8 cellular contexts compared by ENCODE assay signal in genomic region chr11:122717264-122717867, GRCh38.
DNase-seq lines count a peak whose midpoint lies in the region; ATAC-seq and TF ChIP-seq lines count a peak whose summit lies in the region.

No MANE protein-coding gene starts in this region.

- ATAC-seq in GM19397 (IDR thresholded peaks at IDR 0.05; ENCODE audit: unreplicated experiment) (peak; percentile 70), HG03378 (IDR thresholded peaks at IDR 0.05; ENCODE audit: unreplicated experiment) (peak; percentile 85)
- peak; percentile 77 to 83 for ATAC-seq in activated T-cell treated with anti-CD3 and anti-CD28 coated beads, Interleukin-2, amount 50 U/mL, for 72 hours (replicated peaks in 1 of 2)
- peak; percentile 88 for ATAC-seq in stimulated activated naive B cell treated with anti-CD40 and anti-IgM and Interleukin-4, amounts not matched to agents 10 μg/mL and 1 μg/mL and 100 μg/mL, for 72 hours (replicated peaks)

- peak in 3 of 5 donors; percentile 6 to 57 (median 55) for DNase-seq in CD8-positive, alpha-beta memory T cell
- DNase-seq in activated T-cell treated with anti-CD3 and anti-CD28 coated beads, Interleukin-2, amount 50 U/mL, for 72 hours: peak; percentile 33 to 61
- peak; percentile 87 for DNase-seq in stimulated activated naive B cell treated with anti-CD40 and anti-IgM and Interleukin-4, amounts not matched to agents 10 μg/mL and 1 μg/mL and 100 μg/mL, for 72 hours
- no peak for DNase-seq in OCI-M1 (lab: John Stamatoyannopoulos, UW)
- DNase-seq in A673 (ENCODE audit: low spot score): no peak
- DNase-seq in NCI-H146 treated with DMSO at 0.1 percent for 48 hours (lab: John Stamatoyannopoulos, UW; ENCODE audit: unreplicated experiment): no peak

- no peak for TF ChIP-seq CTCF in A673 (conservative IDR thresholded peaks at IDR 0.05; ENCODE audit: low read depth, low read length)

- no peaks in the 10 kb centered on the region for H3K9me3 Mint-ChIP-seq in CD8-positive, alpha-beta memory T cell
- H3K9me3 Mint-ChIP-seq in activated T-cell treated with anti-CD3 and anti-CD28 coated beads, Interleukin-2, amount 50 U/mL, for 72 hours: no peaks in the 10 kb centered on the region
- no peaks in the 10 kb centered on the region for H3K9me3 Mint-ChIP-seq in stimulated activated naive B cell treated with anti-CD40 and anti-IgM and Interleukin-4, amounts not matched to agents 10 μg/mL and 1 μg/mL and 100 μg/mL, for 72 hours

- H3K27me3 ChIP-seq in CD8-positive, alpha-beta memory T cell (ENCODE audit: insufficient read depth, low read length, poor library complexity, severe bottlenecking): no peaks in the 10 kb centered on the region
- no peaks in the 10 kb centered on the region for H3K27me3 ChIP-seq in A673 (replicated peaks; ENCODE audit: insufficient read depth, low read depth, low read length, poor library complexity)

- H3K9me3 ChIP-seq in CD8-positive, alpha-beta memory T cell (ENCODE audit: low read length): no peaks in the 10 kb centered on the region
- no peaks in the 10 kb centered on the region for H3K9me3 ChIP-seq in A673 (ENCODE audit: low read depth, low read length, poor library complexity, severe bottlenecking)

- H3K4me1 ChIP-seq in CD8-positive, alpha-beta memory T cell (ENCODE audit: insufficient read depth, low read length): peaks cover 50% of the 10 kb centered on the region
- H3K4me1 ChIP-seq in A673 (ENCODE audit: insufficient read depth, low read length, poor library complexity, severe bottlenecking): peaks cover 21% of the 10 kb centered on the region

- H3K36me3 ChIP-seq in CD8-positive, alpha-beta memory T cell (ENCODE audit: insufficient read depth, low read length): no peaks in the 10 kb centered on the region
- no peaks in the 10 kb centered on the region for H3K36me3 ChIP-seq in A673 (ENCODE audit: insufficient read depth, low read length, poor library complexity, severe bottlenecking)

- H3K36me3 Mint-ChIP-seq in CD8-positive, alpha-beta memory T cell: peaks cover 0 to 5% (median 2%) of the 10 kb centered on the region in 3 donors
- H3K36me3 Mint-ChIP-seq in activated T-cell treated with anti-CD3 and anti-CD28 coated beads, Interleukin-2, amount 50 U/mL, for 72 hours (ENCODE audit: insufficient read depth in 2 of 2): no peaks in the 10 kb centered on the region
- peaks cover 6 to 16% of the 10 kb centered on the region in 2 donors for H3K36me3 Mint-ChIP-seq in stimulated activated naive B cell treated with anti-CD40 and anti-IgM and Interleukin-4, amounts not matched to agents 10 μg/mL and 1 μg/mL and 100 μg/mL, for 72 hours

- POLR2A ChIA-PET in CD8-positive, alpha-beta memory T cell (lab: Charles Lee): no interaction called here
- POLR2A ChIA-PET in A673 (lab: Charles Lee; ENCODE audit: low non-redundant PET): no interaction called here

- no TSS peak for BruUV-seq in A673 (replicated peaks; lab: Mats Ljungman, UMichigan)

- H3K4me3 ChIP-seq in CD8-positive, alpha-beta memory T cell (ENCODE audit: low read length): no peak overlapping the region
- no peak overlapping the region for H3K4me3 ChIP-seq in A673 (ENCODE audit: low read depth, low read length, poor library complexity, severe bottlenecking)

- peak overlapping the region in 6 of 7 donors; percentile 40 to 78 (median 68) for H3K4me3 Mint-ChIP-seq in CD8-positive, alpha-beta memory T cell
- peak overlapping the region in 1 of 2 donors; percentile 43 for H3K4me3 Mint-ChIP-seq in activated T-cell treated with anti-CD3 and anti-CD28 coated beads, Interleukin-2, amount 50 U/mL, for 72 hours
- peak overlapping the region; percentile 53 to 67 for H3K4me3 Mint-ChIP-seq in stimulated activated naive B cell treated with anti-CD40 and anti-IgM and Interleukin-4, amounts not matched to agents 10 μg/mL and 1 μg/mL and 100 μg/mL, for 72 hours

- H3K27ac Mint-ChIP-seq in CD8-positive, alpha-beta memory T cell: peak overlapping the region; percentile 76 to 97 (median 91)
- H3K27ac Mint-ChIP-seq in activated T-cell treated with anti-CD3 and anti-CD28 coated beads, Interleukin-2, amount 50 U/mL, for 72 hours: peak overlapping the region; percentile 32
- peak overlapping the region; percentile 92 for H3K27ac Mint-ChIP-seq in stimulated activated naive B cell treated with anti-CD40 and anti-IgM and Interleukin-4, amounts not matched to agents 10 μg/mL and 1 μg/mL and 100 μg/mL, for 72 hours

- H3K27ac ChIP-seq in CD8-positive, alpha-beta memory T cell (ENCODE audit: low read depth, low read length): no peak overlapping the region
- H3K27ac ChIP-seq in A673 (ENCODE audit: low read depth, low read length, poor library complexity, severe bottlenecking): no peak overlapping the region

- H3K27me3 Mint-ChIP-seq in CD8-positive, alpha-beta memory T cell: no peaks in the 10 kb centered on the region
- peaks cover 11% of the 10 kb centered on the region for H3K27me3 Mint-ChIP-seq in activated T-cell treated with anti-CD3 and anti-CD28 coated beads, Interleukin-2, amount 50 U/mL, for 72 hours (ENCODE audit: low read depth)
- H3K27me3 Mint-ChIP-seq in stimulated activated naive B cell treated with anti-CD40 and anti-IgM and Interleukin-4, amounts not matched to agents 10 μg/mL and 1 μg/mL and 100 μg/mL, for 72 hours: peaks cover 0 to 10% of the 10 kb centered on the region in 2 donors

- intact Hi-C loops in A673 (cut with micrococcal nuclease; ENCODE audit: unreplicated experiment): no loop called here

- CTCF ChIA-PET in CD8-positive, alpha-beta memory T cell (lab: Charles Lee): interaction anchor here (1.2 kb wide), 1 partner anchor 22 kb away, joined by 3 read pairs; no protein-coding TSS in a partner anchor
- CTCF ChIA-PET in A673 (lab: Charles Lee): interaction anchor here (0.6 kb wide), 1 partner anchor 135 kb away, joined by 5 read pairs; no protein-coding TSS in a partner anchor

- H3K4me1 Mint-ChIP-seq in CD8-positive, alpha-beta memory T cell: peaks cover 60 to 82% (median 63%) of the 10 kb centered on the region in 3 donors
- H3K4me1 Mint-ChIP-seq in activated T-cell treated with anti-CD3 and anti-CD28 coated beads, Interleukin-2, amount 50 U/mL, for 72 hours (ENCODE audit: low read depth): peaks cover 65% of the 10 kb centered on the region
- H3K4me1 Mint-ChIP-seq in stimulated activated naive B cell treated with anti-CD40 and anti-IgM and Interleukin-4, amounts not matched to agents 10 μg/mL and 1 μg/mL and 100 μg/mL, for 72 hours: peaks cover 64 to 94% of the 10 kb centered on the region in 2 donors

Comparison
In these comparisons a context has a peak if more than half of its experiments do, and no peak if none do; other contexts are left out.
1. DNase-seq: peak in CD8-positive, alpha-beta memory T cell (3 of 5), activated T-cell treated with anti-CD3 and anti-CD28 coated beads, Interleukin-2, amount 50 U/mL, for 72 hours (2 of 2) and stimulated activated naive B cell treated with anti-CD40 and anti-IgM and Interleukin-4, amounts not matched to agents 10 μg/mL and 1 μg/mL and 100 μg/mL, for 72 hours (single experiment); none in OCI-M1 (single experiment), A673 (single experiment) and NCI-H146 treated with DMSO at 0.1 percent for 48 hours (single experiment).
2. H3K27ac Mint-ChIP-seq: peak in every context shown above with its lines; median percentile 92 in stimulated activated naive B cell treated with anti-CD40 and anti-IgM and Interleukin-4, amounts not matched to agents 10 μg/mL and 1 μg/mL and 100 μg/mL, for 72 hours; 91 in CD8-positive, alpha-beta memory T cell; 32 in activated T-cell treated with anti-CD3 and anti-CD28 coated beads, Interleukin-2, amount 50 U/mL, for 72 hours.
3. Peak in every context shown above with its lines, with median percentiles within 50 percentile points of each other: ATAC-seq.